In the genomic region with DNA sequence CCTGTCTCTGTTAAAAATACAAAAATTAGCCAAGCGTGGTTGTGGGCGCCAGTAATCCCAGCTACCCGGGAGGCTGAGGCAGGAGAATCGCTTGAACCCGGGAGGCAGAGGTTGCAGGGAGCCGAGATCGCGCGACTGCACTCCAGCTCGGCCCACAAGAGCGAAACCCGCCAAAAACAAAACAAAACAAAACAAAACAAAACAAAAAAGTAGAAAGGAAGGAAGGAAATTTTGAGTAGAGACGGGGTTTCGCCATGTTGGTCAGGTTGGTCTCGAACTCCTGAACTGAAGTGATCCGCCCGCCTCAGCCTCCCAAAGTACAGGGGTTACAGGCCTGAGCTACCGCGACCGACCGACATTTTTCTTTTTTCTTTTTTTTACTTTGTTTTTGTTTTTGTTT, we compare ENCODE assay signal across 1 cellular context.
TF ChIP-seq lines count a peak whose summit lies in the region.

No MANE protein-coding gene starts in this region.

TF ChIP-seq in K562, 482 proteins besides CTCF, POLR2A, EP300 and RAD21:
- TF ChIP-seq ZBTB33 (CRISPR knock-in tag; IDR thresholded peaks at IDR 0.05) (peak; percentile 99), CHAMP1 (IDR thresholded peaks at IDR 0.05) (peak; percentile 31; the same call in 1 of the 2 replicates), TCF15 (CRISPR knock-in tag; IDR thresholded peaks at IDR 0.05) (no peak), CC2D1A (IDR thresholded peaks at IDR 0.05) (peak; percentile 48; the same call in 1 of the 2 replicates)
